1 cellular context compared by ENCODE assay signal in genomic region chr5:41924526-41924871, GRCh38.
TF ChIP-seq lines count a peak whose summit lies in the region.

No MANE protein-coding gene starts in this region.

TF ChIP-seq in WTC11, 78 proteins besides CTCF, POLR2A, EP300 and RAD21 (continued from another document):
- TF ChIP-seq ZNF263 (CRISPR knock-in tag; IDR thresholded peaks at IDR 0.05; ENCODE audit: low read depth) (no peak), GRHL2 (CRISPR knock-in tag; IDR thresholded peaks at IDR 0.05; ENCODE audit: insufficient replicate concordance, severe bottlenecking) (no peak), KAT7 (CRISPR knock-in tag; IDR thresholded peaks at IDR 0.05; ENCODE audit: borderline replicate concordance) (no peak), ZNF532 (CRISPR knock-in tag; IDR thresholded peaks at IDR 0.05; ENCODE audit: borderline replicate concordance) (no peak)
